Comparison of ENCODE assay signal across 29 cellular contexts in genomic region chr21:16551101-16551695, GRCh38.
DNase-seq lines count a peak whose midpoint lies in the region; ATAC-seq, FAIRE-seq and TF ChIP-seq lines count a peak whose summit lies in the region.
"Had no signal": no experiment of that assay in that cellular context is flagged by ENCODE, and none has a peak within 500 bp of the region (broad histone marks: within the 10 kb centered on the region; RNA-seq: fewer than 3 reads in every experiment).

No MANE protein-coding gene starts in this region.

- H3K4me3 ChIP-seq in kidney (ENCODE audit: low read length in 2 of 2) (no peak overlapping the region), testis (no peak overlapping the region)
- H3K4me3 ChIP-seq: pancreas, Peyer's patch, stomach, thyroid gland had no signal

- 84 to 89% methylated on average over 6 of the region's 6 CpGs for WGBS in testis, 2 donors

- DNase-seq in H54 (ENCODE audit: insufficient read length, low spot score) (no peak), NCI-H460 (ENCODE audit: extremely low read depth, low read depth) (peak; percentile 52), kidney (no peak), CD1c-positive myeloid dendritic cell (ENCODE audit: extremely low spot score) (no peak), testis (no peak), DMS53 (lab: John Stamatoyannopoulos, UW) (no peak)
- DNase-seq: activated CD4-positive, alpha-beta T cell treated with anti-CD3 and anti-CD28 coated beads for 4 hours; activated CD8-positive, alpha-beta T cell treated with anti-CD3 and anti-CD28 coated beads, Interleukin-2, amount 10 ng/mL, durations not matched to agents 7 days and 5 days; amniotic stem cell; brain microvascular endothelial cell; CD8-positive, alpha-beta memory T cell; DMS153; hippocampal formation; immature natural killer cell; KBM-7; NCI-H2029; NCI-H526 treated with DMSO at 0.1 percent for 48 hours; NK-92 treated with Interleukin-12 subunit alpha and Interleukin-12 subunit beta, amount 100 ng/mL, for 24 hours; pancreas; Peyer's patch; retina; SHP77 treated with DMSO at 0.1 percent for 48 hours; stimulated activated CD4-positive, alpha-beta T cell treated with anti-CD3 and anti-CD28 coated beads, Interleukin-2, amount 100 ng/mL, for 24 hours; stomach; thyroid gland had no signal

- no peaks in the 10 kb centered on the region for H3K27me3 ChIP-seq in testis
- H3K27me3 ChIP-seq: brain microvascular endothelial cell, pancreas, Peyer's patch, stomach, thyroid gland had no signal

- no peak for TF ChIP-seq POLR2A in H54 (IDR thresholded peaks at IDR 0.05; ENCODE audit: low read depth, low read length)
- TF ChIP-seq POLR2A in testis (IDR thresholded peaks at IDR 0.05): no peak

- TF ChIP-seq CTCF in 22Rv1 (IDR thresholded peaks at IDR 0.05) (no peak), kidney (IDR thresholded peaks at IDR 0.05; ENCODE audit: borderline replicate concordance, extremely low read depth, insufficient read depth) (no peak), testis (IDR thresholded peaks at IDR 0.05) (no peak)

- ATAC-seq in esophagus mucosa: peak; percentile 89
- ATAC-seq: activated CD8-positive, alpha-beta T cell treated with anti-CD3 and anti-CD28 coated beads, Interleukin-2, amount 10 ng/mL, durations not matched to agents 7 days and 5 days; left lobe of liver; pancreas had no signal

- peaks cover 0 to 4% of the 10 kb centered on the region in 2 donors for H3K4me1 ChIP-seq in kidney (ENCODE audit: control insufficient read depth in 1 of 2, insufficient read depth in 1 of 2, low read depth in 1 of 2, low read length in 2 of 2)
- H3K4me1 ChIP-seq in testis: no peaks in the 10 kb centered on the region
- H3K4me1 ChIP-seq: pancreas, Peyer's patch, thyroid gland had no signal

- H3K27ac ChIP-seq in 22Rv1 (0 out of 2 replicates have a peak overlapping the region, but pooled peaks have one; percentile 49), kidney (ENCODE audit: low read depth in 2 of 2, low read length in 2 of 2) (no peak overlapping the region), testis (no peak overlapping the region)
- H3K27ac ChIP-seq: brain microvascular endothelial cell, pancreas, Peyer's patch, stomach, thyroid gland had no signal

- intact Hi-C loops in kidney (cut with DNase I) (no loop called here), testis (cut with DNase I; ENCODE audit: low total_unique reads) (no loop called here)

- FAIRE-seq in H54 (lab: Jason Lieb, UNC) (peak; percentile 86), kidney (lab: Jason Lieb, UNC) (no peak)
- FAIRE-seq: GM12892, pancreas had no signal

- H3K9me3 ChIP-seq in kidney (ENCODE audit: control insufficient read depth in 1 of 2, low read length in 2 of 2): no peaks in the 10 kb centered on the region
- H3K9me3 ChIP-seq in testis: no peaks in the 10 kb centered on the region
- H3K9me3 ChIP-seq: pancreas, Peyer's patch, stomach, thyroid gland had no signal

- no peak overlapping the region for H3K9ac ChIP-seq in kidney (ENCODE audit: low read length in 2 of 2)

- H3K36me3 ChIP-seq in kidney (ENCODE audit: control insufficient read depth in 1 of 2, insufficient read depth in 2 of 2, low read length in 2 of 2): peaks cover 0 to 1% of the 10 kb centered on the region in 2 donors
- H3K36me3 ChIP-seq in testis (ENCODE audit: low read depth, missing control alignments): no peaks in the 10 kb centered on the region
- H3K36me3 ChIP-seq: brain microvascular endothelial cell, pancreas, Peyer's patch, stomach, thyroid gland had no signal
